Comparison of ENCODE assay signal across 28 cellular contexts in the genomic region with DNA sequence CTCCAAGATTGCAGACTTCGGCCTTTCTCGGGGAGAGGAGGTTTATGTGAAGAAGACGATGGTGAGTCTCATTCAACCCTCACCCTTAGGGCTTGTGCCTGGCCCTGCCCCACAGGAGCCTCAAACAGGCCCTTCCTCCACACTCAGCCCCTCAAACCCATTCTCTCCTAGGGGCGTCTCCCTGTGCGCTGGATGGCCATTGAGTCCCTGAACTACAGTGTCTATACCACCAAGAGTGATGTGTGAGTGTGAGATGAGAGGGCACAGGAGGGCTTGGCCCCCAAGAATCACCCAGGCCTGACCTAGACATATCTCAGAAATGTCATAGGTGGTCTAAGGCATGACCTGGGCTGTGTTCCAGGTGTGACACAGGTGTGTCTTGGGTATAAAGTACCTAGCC. TPM values are rescaled to one million over a fixed set of nuclear protein-coding genes. Genes with fewer than 3 reads are reported as not detected.
"Had no signal": no experiment of that assay in that cellular context is flagged by ENCODE, and none has a peak within 500 bp of the region (broad histone marks: within the 10 kb centered on the region; RNA-seq: fewer than 3 reads in every experiment).

No MANE protein-coding gene starts in this region.

- H3K9ac ChIP-seq: SK-N-SH had no signal

- H3K4me3 ChIP-seq: hepatocyte, tibial artery had no signal

- H3K9me3 Mint-ChIP-seq: activated naive CD4-positive, alpha-beta T cell treated with anti-CD3 and anti-CD28 coated beads, Interleukin-2, amount 50 U/mL, for 24 hours; dendritic cell treated with granulocyte-macrophage colony-stimulating factor and Interleukin-4, amounts not matched to agents 40 ng/mL and 50 ng/mL, for 4 days had no signal

- H3K9me3 ChIP-seq: SK-N-SH, tibial artery had no signal

- H3K27ac ChIP-seq: hepatocyte, tibial artery, WERI-Rb-1 had no signal

- H3K36me3 Mint-ChIP-seq: brain had no signal

- H3K27ac Mint-ChIP-seq: activated CD8-positive, alpha-beta T cell treated with anti-CD3 and anti-CD28 coated beads, Interleukin-2, amount 10 ng/mL, durations not matched to agents 7 days and 5 days; activated naive CD4-positive, alpha-beta T cell treated with anti-CD3 and anti-CD28 coated beads, Interleukin-2, amount 50 U/mL, for 24 hours; activated T-cell treated with anti-CD3 and anti-CD28 coated beads, Interleukin-2, amount 50 U/mL, for 24 hours; immature natural killer cell; nephron; stimulated activated naive CD8-positive, alpha-beta T cell treated with anti-CD3 and anti-CD28 coated beads, Interleukin-15, Interleukin-2, amounts not matched to agents 100 ng/mL and 50 ng/mL, for 24 hours had no signal

- H3K4me2 ChIP-seq: hepatocyte, SK-N-SH had no signal

- H3K27me3 Mint-ChIP-seq: activated naive CD4-positive, alpha-beta T cell treated with anti-CD3 and anti-CD28 coated beads, Interleukin-2, amount 50 U/mL, for 24 hours; activated T-cell treated with anti-CD3 and anti-CD28 coated beads, Interleukin-2, amount 50 U/mL, for 24 hours; dendritic cell treated with granulocyte-macrophage colony-stimulating factor and Interleukin-4, amounts not matched to agents 40 ng/mL and 50 ng/mL, for 4 days; stimulated activated naive CD8-positive, alpha-beta T cell treated with anti-CD3 and anti-CD28 coated beads, Interleukin-15, Interleukin-2, amounts not matched to agents 100 ng/mL and 50 ng/mL, for 24 hours had no signal

- H2AFZ ChIP-seq: hepatocyte had no signal

- H3K4me3 Mint-ChIP-seq: activated CD8-positive, alpha-beta T cell treated with anti-CD3 and anti-CD28 coated beads, Interleukin-2, amount 10 ng/mL, durations not matched to agents 7 days and 5 days; activated naive CD4-positive, alpha-beta T cell treated with anti-CD3 and anti-CD28 coated beads, Interleukin-2, amount 50 U/mL, for 24 hours; activated T-cell treated with anti-CD3 and anti-CD28 coated beads, Interleukin-2, amount 50 U/mL, for 24 hours; brain; dendritic cell treated with granulocyte-macrophage colony-stimulating factor and Interleukin-4, amounts not matched to agents 40 ng/mL and 50 ng/mL, for 4 days; immature natural killer cell; nephron; stimulated activated naive CD8-positive, alpha-beta T cell treated with anti-CD3 and anti-CD28 coated beads, Interleukin-15, Interleukin-2, amounts not matched to agents 100 ng/mL and 50 ng/mL, for 24 hours had no signal

- H3K4me1 Mint-ChIP-seq: nephron had no signal

- ATAC-seq: activated CD8-positive, alpha-beta T cell treated with anti-CD3 and anti-CD28 coated beads, Interleukin-2, amount 10 ng/mL, durations not matched to agents 7 days and 5 days; esophagus mucosa had no signal

- H3K27me3 ChIP-seq: hepatocyte, tibial artery had no signal

- H3K36me3 ChIP-seq: WERI-Rb-1 had no signal

- H3K79me2 ChIP-seq: hepatocyte had no signal

- DNase-seq: activated CD4-positive, alpha-beta T cell treated with anti-CD3 and anti-CD28 coated beads for 1 hour; activated CD4-positive, alpha-beta T cell treated with anti-CD3 and anti-CD28 coated beads, Interleukin-2, amount 50 U/mL, for 1 hour; activated CD8-positive, alpha-beta T cell treated with anti-CD3 and anti-CD28 coated beads, Interleukin-2, amount 10 ng/mL, durations not matched to agents 7 days and 5 days; activated T-cell treated with anti-CD3 and anti-CD28 coated beads, Interleukin-2, amount 50 U/mL, for 24 hours; anterior cingulate cortex; effector CD8-positive, alpha-beta T cell; foreskin melanocyte; immature natural killer cell; kidney glomerular epithelial cell; occipital lobe; SK-N-SH; stimulated activated CD4-positive, alpha-beta T cell treated with anti-CD3 and anti-CD28 coated beads, Interleukin-2, amount 100 ng/mL, for 48 hours; WERI-Rb-1 had no signal

- H3K4me1 ChIP-seq: tibial artery had no signal

RNA-seq across cellular contexts. Expression of a gene that starts 18.3 kb away (rescaled TPM):
- total RNA-seq: activated CD8-positive, alpha-beta T cell treated with anti-CD3 and anti-CD28 coated beads, Interleukin-2, amount 10 ng/mL, durations not matched to agents 7 days and 5 days; chondrocyte; hepatocyte; occipital lobe; renal cortical epithelial cell; urinary bladder had no signal
- polyA plus RNA-seq: SK-N-SH had no signal

RNA-seq across cellular contexts. Expression of a gene that starts 18.5 kb away (rescaled TPM):
- total RNA-seq: chondrocyte had no signal

RNA-seq across cellular contexts. Expression of a gene that starts 33.9 kb away (rescaled TPM):
- total RNA-seq: activated CD8-positive, alpha-beta T cell treated with anti-CD3 and anti-CD28 coated beads, Interleukin-2, amount 10 ng/mL, durations not matched to agents 7 days and 5 days; cardiac septum; chondrocyte; endothelial cell of umbilical vein; mononuclear cell; myocyte; occipital lobe had no signal
- polyA plus RNA-seq: endothelial cell of umbilical vein, immature natural killer cell, SK-N-SH had no signal
